ENCODE assay signal across 24 cellular contexts in the genomic region with DNA sequence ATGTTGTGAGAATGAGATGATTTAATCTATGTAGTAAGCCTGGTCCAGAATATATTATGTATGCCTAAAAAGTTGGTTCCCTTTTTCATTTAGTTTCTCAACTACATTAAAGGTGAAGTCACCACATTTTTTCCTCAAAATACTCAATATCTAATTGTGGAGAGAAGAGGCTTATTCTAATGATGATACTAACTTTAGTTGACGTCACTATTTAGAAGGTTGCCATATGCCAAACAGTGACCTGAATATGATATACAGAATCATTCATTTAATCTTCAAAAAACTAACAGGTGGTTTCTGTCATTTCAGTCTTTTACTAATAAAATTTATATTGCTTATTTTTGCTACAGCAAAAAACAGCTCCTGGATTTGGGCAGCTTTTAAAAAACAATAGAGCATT.
"Had no signal": no experiment of that assay in that cellular context is flagged by ENCODE, and none has a peak within 500 bp of the region (broad histone marks: within the 10 kb centered on the region; RNA-seq: fewer than 3 reads in every experiment).

No MANE protein-coding gene starts in this region.

- H3K27me3 ChIP-seq: stomach, suprapubic skin, thyroid gland, tibial artery, tibial nerve, transverse colon, upper lobe of left lung, upper lobe of right lung, uterus, vagina had no signal

- ATAC-seq: stimulated activated effector memory CD8-positive, alpha-beta T cell treated with anti-CD3 and anti-CD28 coated beads, Interleukin-12 subunit alpha, Interleukin-12 subunit beta, amount 100 ng/mL, for 72 hours; stimulated activated naive B cell treated with anti-CD40 and anti-IgM and Interleukin-4, amounts not matched to agents 10 μg/mL and 1 μg/mL and 100 μg/mL, for 72 hours; stimulated activated naive CD8-positive, alpha-beta T cell treated with anti-CD3 and anti-CD28 coated beads, Interleukin-15, amount 100 ng/mL, for 72 hours; stimulated activated naive CD8-positive, alpha-beta T cell treated with anti-CD3 and anti-CD28 coated beads, Interleukin-15, Interleukin-2, amounts not matched to agents 100 U/mL and 50 U/mL, for 24 hours; upper lobe of right lung had no signal

- H3K9me3 ChIP-seq: stomach, suprapubic skin, thoracic aorta, thyroid gland, tibial artery, tibial nerve, transverse colon, upper lobe of left lung, upper lobe of right lung, uterus, vagina had no signal

- H3K27ac ChIP-seq: stomach, suprapubic skin, thoracic aorta, thyroid gland, tibial artery, tibial nerve, transverse colon, upper lobe of left lung, upper lobe of right lung, uterus, vagina had no signal

- H3K4me1 ChIP-seq: stomach, suprapubic skin, thyroid gland, tibial artery, tibial nerve, transverse colon, upper lobe of left lung, upper lobe of right lung, uterus, vagina had no signal

- H3K36me3 ChIP-seq: stomach, suprapubic skin, thoracic aorta, thyroid gland, tibial artery, tibial nerve, transverse colon, upper lobe of left lung, upper lobe of right lung, uterus, vagina had no signal

- DNase-seq: stimulated activated CD4-positive, alpha-beta T cell treated with anti-CD3 and anti-CD28 coated beads, Interleukin-2, amount 100 ng/mL, for 48 hours; stimulated activated CD4-positive, alpha-beta T cell treated with anti-CD3 and anti-CD28 coated beads, Interleukin-4, amount 100 ng/mL, for 1 hour; stimulated activated CD4-positive, alpha-beta T cell treated with anti-CD3 and anti-CD28 coated beads, Interleukin-4, amount 100 ng/mL, for 24 hours; stimulated activated CD4-positive, alpha-beta T cell treated with anti-CD3 and anti-CD28 coated beads, Interleukin-4, amount 100 ng/mL, for 4 hours; stimulated activated CD8-positive, alpha-beta memory T cell treated with anti-CD3 and anti-CD28 coated beads, Interleukin-4, amount 100 ng/mL, for 48 hours; stimulated activated naive B cell treated with anti-CD40 and anti-IgM and Interleukin-4, amounts not matched to agents 10 μg/mL and 1 μg/mL and 100 μg/mL, for 72 hours; stimulated activated naive CD4-positive, alpha-beta T cell; stimulated activated naive CD4-positive, alpha-beta T cell treated with Interleukin-2 at 50 U/mL for 16 hours; stimulated activated naive CD8-positive, alpha-beta T cell treated with anti-CD3 and anti-CD28 coated beads, Interleukin-15, amount 100 ng/mL, for 72 hours; stimulated activated naive CD8-positive, alpha-beta T cell treated with anti-CD3 and anti-CD28 coated beads, Interleukin-15, Interleukin-2, amounts not matched to agents 100 U/mL and 50 U/mL, for 24 hours; stomach; substantia nigra; thyroid gland; tibial artery; transverse colon; trophoblast cell; upper lobe of left lung; upper lobe of right lung; uterus had no signal

- H3K4me3 ChIP-seq: stomach, suprapubic skin, thoracic aorta, thyroid gland, tibial artery, tibial nerve, transverse colon, upper lobe of left lung, upper lobe of right lung, uterus, vagina had no signal
